ENCODE assay signal across 16 cellular contexts in the genomic region with DNA sequence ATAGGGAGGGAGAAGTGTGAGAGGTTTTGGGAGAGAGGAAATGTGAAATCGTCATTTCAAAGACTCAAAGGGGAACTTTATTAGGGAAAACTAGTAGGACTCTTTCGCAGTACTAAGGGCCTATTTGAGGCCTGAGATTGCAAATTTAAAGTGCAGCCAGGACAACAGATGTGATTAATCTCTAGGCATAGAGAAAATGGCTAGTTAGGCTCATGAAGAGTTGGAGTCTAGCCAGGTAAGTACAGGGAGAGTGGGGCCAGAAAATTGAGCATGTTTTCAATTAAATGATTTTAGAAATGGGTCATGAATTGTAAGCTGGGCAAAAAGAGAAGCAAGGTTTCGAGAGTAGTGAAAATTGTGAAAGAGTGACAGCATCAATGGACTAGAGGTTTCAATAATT.
DNase-seq lines count a peak whose midpoint lies in the region; ATAC-seq and TF ChIP-seq lines count a peak whose summit lies in the region.
"Had no signal": no experiment of that assay in that cellular context is flagged by ENCODE, and none has a peak within 500 bp of the region (broad histone marks: within the 10 kb centered on the region; RNA-seq: fewer than 3 reads in every experiment).

No MANE protein-coding gene starts in this region.

- ATAC-seq in right cardiac atrium: no peak
- no peak; the same call in 2 of the 3 replicates for ATAC-seq in SK-N-SH treated with all-trans-retinoic acid at 6 μM for 48 hours
- no peak for ATAC-seq in GM18907 (IDR thresholded peaks at IDR 0.05; ENCODE audit: unreplicated experiment)
- ATAC-seq: CD8-positive, alpha-beta T cell had no signal

- no peak for DNase-seq in left ventricle myocardium inferior
- no peak for DNase-seq in right cardiac atrium
- peak; percentile 66 for DNase-seq in fibroblast of the conjunctiva (ENCODE audit: low read depth)
- DNase-seq in stimulated activated CD4-positive, alpha-beta T cell treated with anti-CD3 and anti-CD28 coated beads, Interleukin-12 subunit alpha, Interleukin-12 subunit beta, amount 100 ng/mL, for 4 hours: no peak
- DNase-seq in occipital lobe (lab: John Stamatoyannopoulos, UW): no peak
- DNase-seq: CD8-positive, alpha-beta T cell; DND-41; GF-D8; MV-4-11; NCI-H1436 treated with DMSO at 0.1 percent for 48 hours; NCI-H2081 treated with DMSO at 0.1 percent for 48 hours; NCI-H345; SIG-M5 had no signal

- H3K9me3 ChIP-seq in left ventricle myocardium inferior (replicated peaks) (no peaks in the 10 kb centered on the region), right cardiac atrium (ENCODE audit: control insufficient read depth, low read length) (no peaks in the 10 kb centered on the region)
- H3K9me3 ChIP-seq: BE2C had no signal

- H3K4me3 ChIP-seq in left ventricle myocardium inferior: no peak overlapping the region
- no peak overlapping the region for H3K4me3 ChIP-seq in right cardiac atrium (ENCODE audit: low read length)

- peaks cover 7% of the 10 kb centered on the region for H3K27me3 ChIP-seq in left ventricle myocardium inferior (ENCODE audit: low read depth)
- H3K27me3 ChIP-seq in right cardiac atrium (ENCODE audit: control insufficient read depth, insufficient read depth): no peaks in the 10 kb centered on the region
- H3K27me3 ChIP-seq: BE2C had no signal

- H3K36me3 ChIP-seq in left ventricle myocardium inferior: no peaks in the 10 kb centered on the region
- H3K36me3 ChIP-seq: BE2C had no signal

- TF ChIP-seq CTCF in left ventricle myocardium inferior (IDR thresholded peaks at IDR 0.05; ENCODE audit: borderline replicate concordance): no peak

- 54% methylated on average over 3 of the region's 3 CpGs for WGBS in right cardiac atrium

- intact Hi-C loops in left ventricle myocardium inferior (cut with micrococcal nuclease) (no loop called here), right cardiac atrium (cut with DNase I) (no loop called here)

- H3K4me1 ChIP-seq in left ventricle myocardium inferior (peaks cover 4% of the 10 kb centered on the region), right cardiac atrium (ENCODE audit: control insufficient read depth, insufficient read depth, low read length) (no peaks in the 10 kb centered on the region)

- peak overlapping the region; percentile 39 for H3K27ac ChIP-seq in left ventricle myocardium inferior (replicated peaks)
- no peak overlapping the region for H3K27ac ChIP-seq in right cardiac atrium (ENCODE audit: low read length)

TF ChIP-seq in SK-N-SH treated with all-trans-retinoic acid at 6 μM for 48 hours, 23 proteins besides CTCF, POLR2A, EP300 and RAD21:
- TF ChIP-seq, protein P1, sequence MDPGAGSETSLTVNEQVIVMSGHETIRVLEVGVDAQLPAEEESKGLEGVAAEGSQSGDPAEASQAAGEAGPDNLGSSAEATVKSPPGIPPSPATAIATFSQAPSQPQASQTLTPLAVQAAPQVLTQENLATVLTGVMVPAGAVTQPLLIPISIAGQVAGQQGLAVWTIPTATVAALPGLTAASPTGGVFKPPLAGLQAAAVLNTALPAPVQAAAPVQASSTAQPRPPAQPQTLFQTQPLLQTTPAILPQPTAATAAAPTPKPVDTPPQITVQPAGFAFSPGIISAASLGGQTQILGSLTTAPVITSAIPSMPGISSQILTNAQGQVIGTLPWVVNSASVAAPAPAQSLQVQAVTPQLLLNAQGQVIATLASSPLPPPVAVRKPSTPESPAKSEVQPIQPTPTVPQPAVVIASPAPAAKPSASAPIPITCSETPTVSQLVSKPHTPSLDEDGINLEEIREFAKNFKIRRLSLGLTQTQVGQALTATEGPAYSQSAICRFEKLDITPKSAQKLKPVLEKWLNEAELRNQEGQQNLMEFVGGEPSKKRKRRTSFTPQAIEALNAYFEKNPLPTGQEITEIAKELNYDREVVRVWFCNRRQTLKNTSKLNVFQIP (CRISPR knock-in tag; IDR thresholded peaks at IDR 0.05; ENCODE audit: borderline replicate concordance, low read depth): no peak
- peak; percentile 22; the same call in 1 of the 2 replicates for TF ChIP-seq TCF4 (CRISPR knock-in tag; IDR thresholded peaks at IDR 0.05; ENCODE audit: borderline replicate concordance)
